In the genomic region with DNA sequence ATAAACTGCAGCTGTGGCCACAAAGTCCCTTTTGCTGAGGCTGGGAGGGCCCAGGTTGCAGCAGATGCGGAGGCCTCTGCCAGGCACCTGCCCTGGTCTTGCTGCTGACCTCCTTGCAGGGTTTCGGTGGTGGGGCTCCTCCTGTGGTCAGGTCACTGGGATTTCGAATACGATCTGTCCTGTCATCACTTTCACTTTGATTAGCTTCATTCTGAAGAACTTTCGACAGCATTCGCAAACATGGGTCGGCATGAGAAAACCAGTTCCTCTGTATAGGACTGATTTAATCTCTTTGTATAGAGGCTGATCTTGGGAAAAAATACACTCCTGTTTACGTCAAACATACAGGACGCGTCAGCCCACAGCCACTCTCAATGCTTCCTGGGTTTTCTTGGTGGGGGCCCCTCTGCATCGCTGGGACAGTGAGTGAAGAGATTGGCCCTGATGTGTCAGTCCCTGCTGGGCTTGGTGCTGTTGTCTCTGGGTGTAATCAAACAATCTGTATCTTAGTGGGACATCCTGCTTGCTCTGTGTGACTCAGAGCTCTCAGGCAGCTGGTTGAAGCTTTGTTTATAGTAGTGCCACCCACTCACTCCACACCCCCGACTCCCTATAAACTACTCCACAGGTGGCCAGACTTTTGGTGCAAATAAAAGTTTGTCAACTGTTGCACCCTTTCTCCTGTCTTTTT, we compare ENCODE assay signal across 8 cellular contexts.
DNase-seq lines count a peak whose midpoint lies in the region; ATAC-seq and TF ChIP-seq lines count a peak whose summit lies in the region.

No MANE protein-coding gene starts in this region.

- peaks cover 18 to 24% of the 10 kb centered on the region in 2 donors for H3K4me1 Mint-ChIP-seq in immature natural killer cell

- no peaks in the 10 kb centered on the region for H4K20me1 ChIP-seq in DND-41 (ENCODE audit: insufficient read depth, low read length)

- ATAC-seq in DND-41 (ENCODE audit: insufficient read depth, low read depth), result peak; percentile 98
- peak; percentile 87 for ATAC-seq in GM21515 (IDR thresholded peaks at IDR 0.05; ENCODE audit: unreplicated experiment)

- H2AFZ ChIP-seq in DND-41 (ENCODE audit: low read depth, low read length), result peak overlapping the region; percentile 42

- H3K4me3 Mint-ChIP-seq in immature natural killer cell, result peak overlapping the region; percentile 70 to 84 (median 80)

- peak overlapping the region; percentile 52 for H3K9ac ChIP-seq in DND-41 (ENCODE audit: low read depth, low read length)

- H3K4me3 ChIP-seq in DND-41 (ENCODE audit: low read depth in 1 of 2, low read length in 2 of 2), result peak overlapping the region; percentile 1 to 51; a peak in 3 of 4 replicates
- no peak overlapping the region for H3K4me3 ChIP-seq in Jurkat, Clone E6-1 (ENCODE audit: low read length)
- no peak overlapping the region for H3K4me3 ChIP-seq in foreskin fibroblast (ENCODE audit: low read depth in 1 of 2, low read length in 2 of 2)

- peaks cover 46% of the 10 kb centered on the region for H3K4me1 ChIP-seq in DND-41 (ENCODE audit: insufficient read depth, low read length)

- no peaks in the 10 kb centered on the region for H3K36me3 Mint-ChIP-seq in immature natural killer cell

- TF ChIP-seq CTCF in DND-41 (IDR thresholded peaks at IDR 0.05; ENCODE audit: borderline replicate concordance, extremely low read depth, low read length, poor library complexity, severe bottlenecking) (no peak), foreskin fibroblast (IDR thresholded peaks at IDR 0.05; ENCODE audit: low read depth, low read length) (no peak)

- no peaks in the 10 kb centered on the region for H3K36me3 ChIP-seq in DND-41 (ENCODE audit: insufficient read depth, low read length)

- DNase-seq in DND-41, result peak; percentile 83
- DNase-seq in Jurkat, Clone E6-1 (ENCODE audit: low read depth, low spot score), result peak; percentile 70
- DNase-seq in activated CD8-positive, alpha-beta memory T cell treated with anti-CD3 and anti-CD28 coated beads, Interleukin-2, amount 50 U/mL, for 1 hour (ENCODE audit: extremely low read depth), result peak; percentile 82
- peak; percentile 82 to 92 (median 83) for DNase-seq in immature natural killer cell
- peak; percentile 33 to 57 for DNase-seq in stimulated activated CD8-positive, alpha-beta memory T cell treated with anti-CD3 and anti-CD28 coated beads, Interleukin-2, amount 100 ng/mL, for 1 hour (ENCODE audit: low read depth in 2 of 2)
- DNase-seq in NCI-H226, result no peak
- no peak for DNase-seq in foreskin fibroblast

- H3K4me2 ChIP-seq in DND-41 (ENCODE audit: insufficient read depth, low read length), result peak overlapping the region; percentile 67

- no peaks in the 10 kb centered on the region for H3K27me3 ChIP-seq in DND-41 (ENCODE audit: insufficient read depth, low read length, poor library complexity)

- peaks cover 5 to 13% (median 6%) of the 10 kb centered on the region in 3 donors for H3K27me3 Mint-ChIP-seq in immature natural killer cell (ENCODE audit: low read depth in 3 of 3)

- no peaks in the 10 kb centered on the region for H3K9me3 Mint-ChIP-seq in immature natural killer cell

- H3K9me3 ChIP-seq in DND-41 (ENCODE audit: insufficient read depth, low read length, severe bottlenecking), result no peaks in the 10 kb centered on the region

- H3K27ac Mint-ChIP-seq in immature natural killer cell, result peak overlapping the region; percentile 89 to 97 (median 96)

- H3K79me2 ChIP-seq in DND-41 (ENCODE audit: insufficient read depth, low read length), result no peaks in the 10 kb centered on the region

- peak overlapping the region; percentile 81 for H3K27ac ChIP-seq in DND-41 (ENCODE audit: low read length)

Comparison
In these comparisons a context has a peak if more than half of its experiments do, and no peak if none do; other contexts are left out.
1. DNase-seq: peak in DND-41 (single experiment), Jurkat, Clone E6-1 (single experiment), activated CD8-positive, alpha-beta memory T cell treated with anti-CD3 and anti-CD28 coated beads, Interleukin-2, amount 50 U/mL, for 1 hour (single experiment), immature natural killer cell (3 of 3) and stimulated activated CD8-positive, alpha-beta memory T cell treated with anti-CD3 and anti-CD28 coated beads, Interleukin-2, amount 100 ng/mL, for 1 hour (2 of 2); none in NCI-H226 (single experiment) and foreskin fibroblast (0 of 2).
2. H3K4me3 ChIP-seq: peak in DND-41 (2 of 2); none in Jurkat, Clone E6-1 (single experiment) and foreskin fibroblast (0 of 2).